ENCODE assay signal across 1 cellular context in genomic region chr13:41652735-41653361, GRCh38.
TF ChIP-seq lines count a peak whose summit lies in the region.

No MANE protein-coding gene starts in this region.

TF ChIP-seq in WTC11, 78 proteins besides CTCF, POLR2A, EP300 and RAD21 (continued from another document):
- no peak for TF ChIP-seq ZBTB43 (CRISPR knock-in tag; IDR thresholded peaks at IDR 0.05)
- TF ChIP-seq TEAD4 (CRISPR knock-in tag; IDR thresholded peaks at IDR 0.05), result no peak
- no peak for TF ChIP-seq NFE2L1 (CRISPR knock-in tag; IDR thresholded peaks at IDR 0.05)
- TF ChIP-seq IRF1 (CRISPR knock-in tag; IDR thresholded peaks at IDR 0.05), result no peak
